Comparison of ENCODE assay signal across 9 cellular contexts in the genomic region with DNA sequence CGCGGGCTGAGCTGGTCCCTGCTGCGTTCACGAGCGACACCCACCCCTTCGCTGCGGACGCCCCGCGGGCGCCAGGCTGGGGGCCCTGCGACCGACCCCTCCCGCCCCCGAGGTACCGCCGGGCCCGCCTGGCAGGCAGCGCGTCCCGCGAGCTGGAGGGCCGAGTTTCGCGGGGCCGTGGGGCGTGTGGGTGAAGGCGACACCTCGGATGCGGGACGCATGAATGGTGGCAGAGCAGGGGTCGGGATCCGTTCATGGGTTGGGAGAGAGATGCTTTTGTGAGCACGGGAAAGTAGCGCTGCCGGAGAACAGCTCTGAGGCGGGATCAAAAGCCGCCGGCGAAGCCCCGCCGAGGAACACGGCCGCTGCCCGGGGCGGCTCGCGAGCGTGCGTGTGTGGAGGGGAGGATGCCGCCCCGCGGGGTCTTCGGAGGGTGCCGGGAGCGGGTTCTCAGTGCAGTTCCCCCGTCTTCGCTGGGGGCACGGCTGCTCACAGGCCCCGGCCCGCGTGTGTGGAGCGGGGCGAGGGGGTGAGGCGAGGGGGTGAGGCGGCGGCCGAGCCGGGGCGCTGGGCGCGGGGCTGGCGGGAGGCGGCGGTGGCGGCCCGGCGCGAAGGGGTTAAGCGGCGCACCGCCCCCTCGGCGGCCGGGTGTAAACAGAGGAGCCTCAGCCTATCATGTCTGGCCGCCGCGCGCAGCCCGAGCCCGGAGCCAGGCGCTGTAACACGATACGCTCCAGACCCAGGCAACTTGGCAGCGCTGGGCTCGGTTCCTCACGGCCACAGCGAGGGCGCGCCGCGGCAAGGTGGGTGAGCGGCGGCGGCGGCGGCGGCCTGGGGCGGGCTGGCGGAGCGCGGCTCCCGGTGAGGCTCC.
DNase-seq lines count a peak whose midpoint lies in the region; ATAC-seq and TF ChIP-seq lines count a peak whose summit lies in the region.
"Had no signal": no experiment of that assay in that cellular context is flagged by ENCODE, and none has a peak within 500 bp of the region (broad histone marks: within the 10 kb centered on the region; RNA-seq: fewer than 3 reads in every experiment).

No MANE protein-coding gene starts in this region.

- H3K4me3 Mint-ChIP-seq in mesothelial cell of epicardium, result peak overlapping the region; percentile 92

- peaks cover 43% of the 10 kb centered on the region for H3K4me1 Mint-ChIP-seq in mesothelial cell of epicardium

- no peaks in the 10 kb centered on the region for H3K36me3 Mint-ChIP-seq in mesothelial cell of epicardium

- no peak for TF ChIP-seq CTCF in mesothelial cell of epicardium (IDR thresholded peaks at IDR 0.05; ENCODE audit: unreplicated experiment)

- peak overlapping the region; percentile 89 for H3K27ac Mint-ChIP-seq in mesothelial cell of epicardium

- peaks cover 3 to 5% of the 10 kb centered on the region in 2 donors for H3K4me1 ChIP-seq in esophagus (ENCODE audit: control insufficient read depth in 2 of 2, insufficient read depth in 2 of 2, low read length in 1 of 2)

- ATAC-seq in GM18867 (IDR thresholded peaks at IDR 0.05; ENCODE audit: unreplicated experiment), result peak; percentile 89
- ATAC-seq in HG03095 (IDR thresholded peaks at IDR 0.05; ENCODE audit: unreplicated experiment), result peak; percentile 68

- H3K4me3 ChIP-seq in esophagus (ENCODE audit: low read depth in 1 of 2, low read length in 2 of 2), result peak overlapping the region; percentile 61 to 79

- H3K27me3 ChIP-seq in esophagus (ENCODE audit: control insufficient read depth in 1 of 2, insufficient read depth in 2 of 2, low read length in 2 of 2), result peaks cover 0 to 4% of the 10 kb centered on the region in 2 donors

- H3K9me3 ChIP-seq in esophagus (ENCODE audit: control insufficient read depth in 2 of 2, insufficient read depth in 1 of 2, low read depth in 1 of 2, low read length in 1 of 2), result no peaks in the 10 kb centered on the region

- H3K9me3 Mint-ChIP-seq in mesothelial cell of epicardium, result no peaks in the 10 kb centered on the region

- H3K27me3 Mint-ChIP-seq in mesothelial cell of epicardium (ENCODE audit: low read depth), result no peaks in the 10 kb centered on the region

- H3K27ac ChIP-seq in esophagus (ENCODE audit: low read depth in 2 of 2, low read length in 1 of 2), result peak overlapping the region in 1 of 2 donors; percentile 3

- no peaks in the 10 kb centered on the region for H3K36me3 ChIP-seq in esophagus (ENCODE audit: control insufficient read depth in 2 of 2, insufficient read depth in 2 of 2, low read length in 1 of 2)

- DNase-seq in A172 (ENCODE audit: low spot score) (peak; percentile 75), NCI-H2227 treated with DMSO at 0.1 percent for 48 hours (lab: John Stamatoyannopoulos, UW) (peak; percentile 62), activated T-cell treated with anti-CD3 and anti-CD28 coated beads for 4 hours (peak; percentile 12), mesothelial cell of epicardium (ENCODE audit: low spot score in 2 of 2, unreplicated experiment in 2 of 2) (peak; percentile 84 to 92)
- peak; percentile 57 for DNase-seq in stimulated activated CD8-positive, alpha-beta memory T cell treated with anti-CD3 and anti-CD28 coated beads, Interleukin-4, amount 100 ng/mL, for 48 hours
- DNase-seq: DND-41 had no signal

- WGBS in esophagus, 2 donors, result 1 to 3% methylated on average over 73 to 113 of the region's 113 CpGs

Comparison
In these comparisons a context has a peak if more than half of its experiments do, and no peak if none do; other contexts are left out.
1. DNase-seq: peak in every context shown above with its lines; median percentile 88 in mesothelial cell of epicardium; 75 in A172; 62 in NCI-H2227 treated with DMSO at 0.1 percent for 48 hours; 57 in stimulated activated CD8-positive, alpha-beta memory T cell treated with anti-CD3 and anti-CD28 coated beads, Interleukin-4, amount 100 ng/mL, for 48 hours; 12 in activated T-cell treated with anti-CD3 and anti-CD28 coated beads for 4 hours.